ENCODE assay signal across 3 cellular contexts in genomic region chr2:25546852-25547251, GRCh38.
TF ChIP-seq lines count a peak whose summit lies in the region.

No MANE protein-coding gene starts in this region.

TF ChIP-seq in HepG2, 621 proteins besides CTCF, POLR2A, EP300 and RAD21:
- TF ChIP-seq ZSCAN5A (CRISPR knock-in tag; IDR thresholded peaks at IDR 0.05; ENCODE audit: borderline replicate concordance) = no peak
- peak; percentile 67; the same call in 1 of the 2 replicates for TF ChIP-seq ZNF121 (CRISPR knock-in tag; IDR thresholded peaks at IDR 0.05)
- TF ChIP-seq KIAA2018 (CRISPR knock-in tag; IDR thresholded peaks at IDR 0.05; ENCODE audit: borderline replicate concordance) = no peak

TF ChIP-seq in WTC11, 78 proteins besides CTCF, POLR2A, EP300 and RAD21:
- TF ChIP-seq ATF1 (CRISPR knock-in tag; IDR thresholded peaks at IDR 0.05) (no peak), ZNF121 (CRISPR knock-in tag; IDR thresholded peaks at IDR 0.05) (peak; percentile 85), IRF2 (CRISPR knock-in tag; IDR thresholded peaks at IDR 0.05; ENCODE audit: borderline replicate concordance, low read depth) (no peak)

TF ChIP-seq in GM12878, 131 proteins besides CTCF, POLR2A, EP300 and RAD21:
- TF ChIP-seq KDM1A (IDR thresholded peaks at IDR 0.05; ENCODE audit: borderline replicate concordance) (no peak), KLF5 (IDR thresholded peaks at IDR 0.05; ENCODE audit: partially characterized antibody) (no peak), EED (IDR thresholded peaks at IDR 0.05; ENCODE audit: low read depth) (no peak), USF1 (IDR thresholded peaks at IDR 0.05; ENCODE audit: borderline replicate concordance, extremely low read length, insufficient read depth, low read depth, low read length) (peak; percentile 4)
